Comparison of ENCODE assay signal across 35 cellular contexts in the genomic region with DNA sequence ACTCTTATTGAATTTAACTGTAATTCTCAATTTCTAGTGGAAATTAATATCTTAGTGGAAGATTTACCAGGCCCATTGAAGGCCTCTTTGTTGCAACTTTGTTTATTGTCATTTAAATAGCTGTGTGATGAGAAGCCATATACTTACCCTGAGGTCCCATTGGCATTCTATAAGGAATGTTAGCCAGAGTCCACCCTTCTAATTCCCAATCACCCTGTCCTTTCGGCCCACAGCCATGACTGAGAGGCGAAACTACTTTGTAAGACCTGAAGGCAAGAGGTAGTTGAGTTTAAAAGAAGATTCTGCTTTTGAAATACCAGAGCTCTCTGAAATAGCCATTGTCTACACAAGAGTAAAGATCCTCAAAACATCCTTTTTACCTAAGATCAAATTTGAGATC.
"Had no signal": no experiment of that assay in that cellular context is flagged by ENCODE, and none has a peak within 500 bp of the region (broad histone marks: within the 10 kb centered on the region; RNA-seq: fewer than 3 reads in every experiment).

No MANE protein-coding gene starts in this region.

- H3K27me3 Mint-ChIP-seq: activated B cell treated with CpG ODN at 0.5 μM for 24 hours; activated CD4-positive, alpha-beta memory T cell treated with anti-CD3 and anti-CD28 coated beads for 36 hours; activated CD4-positive, alpha-beta T cell treated with anti-CD3 and anti-CD28 coated beads, Interleukin-2, amount 10 ng/mL, durations not matched to agents 24 days and 14 days; activated CD8-positive, alpha-beta T cell treated with anti-CD3 and anti-CD28 coated beads for 36 hours; activated naive CD8-positive, alpha-beta T cell treated with anti-CD3 and anti-CD28 coated beads for 36 hours; activated T-helper 17 cell treated with anti-CD3 and anti-CD28 coated beads, Interleukin-2, amount 50 U/mL, for 72 hours had no signal

- H3K4me1 ChIP-seq: adrenal gland, body of pancreas, breast epithelium had no signal

- H3K27ac ChIP-seq: adrenal gland, body of pancreas, brain microvascular endothelial cell, breast epithelium, WERI-Rb-1 had no signal

- H3K27ac Mint-ChIP-seq: activated B cell treated with CpG ODN at 0.5 μM for 24 hours; activated CD4-positive, alpha-beta memory T cell treated with anti-CD3 and anti-CD28 coated beads for 36 hours; activated CD4-positive, alpha-beta T cell treated with anti-CD3 and anti-CD28 coated beads, Interleukin-2, amount 10 ng/mL, durations not matched to agents 24 days and 14 days; activated CD8-positive, alpha-beta T cell treated with anti-CD3 and anti-CD28 coated beads for 36 hours; activated naive CD4-positive, alpha-beta T cell treated with anti-CD3 and anti-CD28 coated beads for 36 hours; activated naive CD4-positive, alpha-beta T cell treated with anti-CD3 and anti-CD28 coated beads, Interleukin-2, amount 50 U/mL, for 72 hours; activated naive CD8-positive, alpha-beta T cell treated with anti-CD3 and anti-CD28 coated beads for 36 hours; activated T-cell treated with anti-CD3 and anti-CD28 coated beads, Interleukin-2, amount 50 U/mL, for 72 hours; activated T-helper 1 cell treated with anti-CD3 and anti-CD28 coated beads, Interleukin-12 subunit alpha, Interleukin-12 subunit beta, Interleukin-2, Interleukin-4 antibody, amounts not matched to agents 30 ng/mL and 10 ng/mL and 1 ng/mL, durations not matched to agents 14 hours and 24 hours and 36 hours; activated T-helper 17 cell treated with anti-CD3 and anti-CD28 coated beads, Interleukin-2, amount 50 U/mL, for 72 hours; T-helper 1 cell treated with Interleukin-12 subunit alpha and Interleukin-12 subunit beta and Interleukin-4 antibody, amounts not matched to agents 30 μg/mL and 1 μg/mL, for 36 hours; T-helper 2 cell treated with Interferon-gamma antibody and Interleukin-4, amounts not matched to agents 5 μg/mL and 100 μg/mL, for 36 hours had no signal

- H3K36me3 ChIP-seq: adrenal gland, brain microvascular endothelial cell, breast epithelium, WERI-Rb-1 had no signal

- H3K4me3 Mint-ChIP-seq: activated B cell treated with CpG ODN at 0.5 μM for 24 hours; activated CD4-positive, alpha-beta memory T cell treated with anti-CD3 and anti-CD28 coated beads for 36 hours; activated CD4-positive, alpha-beta T cell treated with anti-CD3 and anti-CD28 coated beads, Interleukin-2, amount 10 ng/mL, durations not matched to agents 24 days and 14 days; activated CD8-positive, alpha-beta T cell treated with anti-CD3 and anti-CD28 coated beads for 36 hours; activated naive CD4-positive, alpha-beta T cell treated with anti-CD3 and anti-CD28 coated beads for 36 hours; activated naive CD8-positive, alpha-beta T cell treated with anti-CD3 and anti-CD28 coated beads for 36 hours; activated T-cell treated with anti-CD3 and anti-CD28 coated beads, Interleukin-2, amount 50 U/mL, for 4 hours; activated T-cell treated with anti-CD3 and anti-CD28 coated beads, Interleukin-2, amount 50 U/mL, for 72 hours; activated T-helper 1 cell treated with anti-CD3 and anti-CD28 coated beads, Interleukin-12 subunit alpha, Interleukin-12 subunit beta, Interleukin-2, Interleukin-4 antibody, amounts not matched to agents 30 ng/mL and 10 ng/mL and 1 ng/mL, durations not matched to agents 14 hours and 24 hours and 36 hours; activated T-helper 17 cell treated with anti-CD3 and anti-CD28 coated beads, Interleukin-2, amount 50 U/mL, for 72 hours; T-helper 1 cell treated with Interleukin-12 subunit alpha and Interleukin-12 subunit beta and Interleukin-4 antibody, amounts not matched to agents 30 μg/mL and 1 μg/mL, for 36 hours; T-helper 2 cell treated with Interferon-gamma antibody and Interleukin-4, amounts not matched to agents 5 μg/mL and 100 μg/mL, for 36 hours had no signal

- DNase-seq: activated B cell treated with CpG ODN at 0.5 μM for 24 hours; activated CD4-positive, alpha-beta memory T cell treated with anti-CD3 and anti-CD28 coated beads for 36 hours; activated CD4-positive, alpha-beta T cell treated with anti-CD3 and anti-CD28 coated beads for 4 hours; activated CD4-positive, alpha-beta T cell treated with anti-CD3 and anti-CD28 coated beads, Interleukin-2, amount 10 ng/mL, durations not matched to agents 24 days and 14 days; activated CD4-positive, alpha-beta T cell treated with anti-CD3 and anti-CD28 coated beads, Interleukin-2, amount 50 U/mL, for 1 hour; activated CD4-positive, alpha-beta T cell treated with anti-CD3 and anti-CD28 coated beads, Interleukin-2, amount 50 U/mL, for 4 hours; activated CD4-positive, CD25-positive, alpha-beta regulatory T cell treated with anti-CD3 and anti-CD28 coated beads, Interleukin-2, amount 50 U/mL, for 72 hours; activated CD8-positive, alpha-beta memory T cell treated with anti-CD3 and anti-CD28 coated beads, Interleukin-2, amount 50 U/mL, for 4 hours; activated CD8-positive, alpha-beta T cell treated with anti-CD3 and anti-CD28 coated beads for 36 hours; activated effector memory CD4-positive, alpha-beta T cell treated with anti-CD3 and anti-CD28 coated beads, Interleukin-2, amount 50 U/mL, for 16 hours; activated gamma-delta T cell treated with Interleukin-2 at 50 U/mL for 16 hours; activated naive CD4-positive, alpha-beta T cell; activated naive CD4-positive, alpha-beta T cell treated with anti-CD3 and anti-CD28 coated beads for 36 hours; activated naive CD4-positive, alpha-beta T cell treated with anti-CD3 and anti-CD28 coated beads, Interleukin-2, amount 50 U/mL, for 16 hours; activated naive CD8-positive, alpha-beta T cell treated with anti-CD3 and anti-CD28 coated beads for 36 hours; activated T-cell treated with anti-CD3 and anti-CD28 coated beads for 4 hours; activated T-cell treated with anti-CD3 and anti-CD28 coated beads, Interleukin-2, amount 50 U/mL, for 1 hour; activated T-cell treated with anti-CD3 and anti-CD28 coated beads, Interleukin-2, amount 50 U/mL, for 4 hours; activated T-cell treated with anti-CD3 and anti-CD28 coated beads, Interleukin-2, amount 50 U/mL, for 72 hours; adrenal gland; amniotic stem cell; aorta; body of pancreas; brain microvascular endothelial cell; central memory CD4-positive, alpha-beta T cell; T-helper 1 cell; T-helper 2 cell; T-helper 9 cell; WERI-Rb-1 had no signal

- H3K4me1 Mint-ChIP-seq: activated B cell treated with CpG ODN at 0.5 μM for 24 hours; activated CD4-positive, alpha-beta T cell treated with anti-CD3 and anti-CD28 coated beads, Interleukin-2, amount 10 ng/mL, durations not matched to agents 24 days and 14 days; activated naive CD8-positive, alpha-beta T cell treated with anti-CD3 and anti-CD28 coated beads for 36 hours; activated T-helper 17 cell treated with anti-CD3 and anti-CD28 coated beads, Interleukin-2, amount 50 U/mL, for 72 hours had no signal

- H3K27me3 ChIP-seq: adrenal gland, body of pancreas, brain microvascular endothelial cell, breast epithelium had no signal

- ATAC-seq: activated CD8-positive, alpha-beta T cell treated with anti-CD3 and anti-CD28 coated beads for 36 hours; activated naive CD4-positive, alpha-beta T cell treated with anti-CD3 and anti-CD28 coated beads, Interleukin-2, amount 50 U/mL, for 72 hours; activated T-cell treated with anti-CD3 and anti-CD28 coated beads, Interleukin-2, amount 50 U/mL, for 4 hours; activated T-cell treated with anti-CD3 and anti-CD28 coated beads, Interleukin-2, amount 50 U/mL, for 72 hours; activated T-helper 17 cell treated with anti-CD3 and anti-CD28 coated beads, Interleukin-2, amount 50 U/mL, for 72 hours; body of pancreas had no signal

- H3K9me3 Mint-ChIP-seq: activated CD4-positive, alpha-beta T cell treated with anti-CD3 and anti-CD28 coated beads, Interleukin-2, amount 10 ng/mL, durations not matched to agents 24 days and 14 days; activated naive CD4-positive, alpha-beta T cell treated with anti-CD3 and anti-CD28 coated beads for 36 hours had no signal

- H3K9me3 ChIP-seq: adrenal gland, body of pancreas, breast epithelium had no signal

- H3K36me3 Mint-ChIP-seq: activated CD4-positive, alpha-beta memory T cell treated with anti-CD3 and anti-CD28 coated beads for 36 hours; activated naive CD4-positive, alpha-beta T cell treated with anti-CD3 and anti-CD28 coated beads, Interleukin-2, amount 50 U/mL, for 72 hours; activated naive CD8-positive, alpha-beta T cell treated with anti-CD3 and anti-CD28 coated beads for 36 hours had no signal

- H3K4me3 ChIP-seq: adrenal gland, body of pancreas, breast epithelium had no signal
